ENCODE assay signal across 19 cellular contexts in the genomic region with DNA sequence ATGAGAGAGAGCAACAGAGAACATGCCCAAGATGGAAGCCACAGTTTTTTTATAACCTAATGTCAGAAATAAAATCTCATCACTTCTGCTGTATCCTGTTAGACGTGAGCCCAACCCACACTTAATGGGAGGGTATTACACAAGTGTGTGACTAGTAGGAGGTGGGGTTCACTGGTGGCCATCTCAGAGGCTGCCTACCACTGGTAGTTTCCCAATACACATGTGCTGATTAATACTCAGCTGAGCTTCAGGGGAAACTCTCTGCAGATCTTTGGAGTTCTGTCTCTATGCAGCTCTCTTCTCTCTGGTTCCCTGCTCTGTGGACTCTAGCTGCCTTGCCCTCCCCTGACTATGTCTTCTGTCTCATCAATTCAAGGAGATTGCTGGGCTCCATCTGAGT. TPM values are rescaled to one million over a fixed set of nuclear protein-coding genes. Genes with fewer than 3 reads are reported as not detected.
DNase-seq lines count a peak whose midpoint lies in the region; ATAC-seq lines count a peak whose summit lies in the region.
"Had no signal": no experiment of that assay in that cellular context is flagged by ENCODE, and none has a peak within 500 bp of the region (broad histone marks: within the 10 kb centered on the region; RNA-seq: fewer than 3 reads in every experiment).

No MANE protein-coding gene starts in this region.

- peaks cover 0 to 3% of the 10 kb centered on the region in 2 experiments for H3K27me3 ChIP-seq in mesenchymal stem cell (ENCODE audit: control insufficient read depth in 1 of 2, insufficient read depth in 1 of 2, low read length in 2 of 2)

- no peak overlapping the region for H3K27ac ChIP-seq in mesenchymal stem cell (ENCODE audit: low read length, poor library complexity, severe bottlenecking)

- H3K9me3 ChIP-seq in mesenchymal stem cell (ENCODE audit: control insufficient read depth, low read length) = peaks cover 25% of the 10 kb centered on the region

- no peaks in the 10 kb centered on the region for H3K36me3 ChIP-seq in mesenchymal stem cell (ENCODE audit: control insufficient read depth in 1 of 2, insufficient read depth in 2 of 2, low read depth in 1 of 2, low read length in 2 of 2)

- H3K4ac ChIP-seq in mesenchymal stem cell (ENCODE audit: low read depth in 1 of 2, low read length in 2 of 2) = no peak overlapping the region

- H4K8ac ChIP-seq in mesenchymal stem cell (ENCODE audit: low read length) = no peak overlapping the region

- no peak overlapping the region for H4K91ac ChIP-seq in mesenchymal stem cell (ENCODE audit: low read length)

- H2BK5ac ChIP-seq in mesenchymal stem cell (ENCODE audit: low read depth, low read length, poor library complexity, severe bottlenecking) = no peak overlapping the region

- no peak overlapping the region for H2BK12ac ChIP-seq in mesenchymal stem cell (ENCODE audit: low read length in 2 of 2)

- H3K9ac ChIP-seq in mesenchymal stem cell (ENCODE audit: low read length) = no peak overlapping the region

- H2BK120ac ChIP-seq in mesenchymal stem cell (ENCODE audit: low read depth, low read length) = no peak overlapping the region

- H3K4me3 ChIP-seq in mesenchymal stem cell (ENCODE audit: insufficient read depth in 1 of 2, low read depth in 1 of 2, low read length in 2 of 2) = no peak overlapping the region

- no peak overlapping the region for H2AK5ac ChIP-seq in mesenchymal stem cell (ENCODE audit: low read length, severe bottlenecking)

- ATAC-seq in GM21367 (IDR thresholded peaks at IDR 0.05; ENCODE audit: unreplicated experiment) (no peak), HG02885 (IDR thresholded peaks at IDR 0.05; ENCODE audit: poor library complexity, unreplicated experiment) (no peak), GM21786 (IDR thresholded peaks at IDR 0.05; ENCODE audit: unreplicated experiment) (no peak)

- H3K23ac ChIP-seq in mesenchymal stem cell (ENCODE audit: low read length in 2 of 2) = no peak overlapping the region

- H2BK15ac ChIP-seq in mesenchymal stem cell (ENCODE audit: low read depth, poor library complexity, severe bottlenecking) = no peak overlapping the region

- no peaks in the 10 kb centered on the region for H3K4me1 ChIP-seq in mesenchymal stem cell (ENCODE audit: control insufficient read depth, insufficient read depth, low read depth, low read length)

- no peak overlapping the region for H3K4me2 ChIP-seq in mesenchymal stem cell (ENCODE audit: low read length, poor library complexity, severe bottlenecking)

- peak; percentile 32 for DNase-seq in ELR (ENCODE audit: low read depth)
- peak; percentile 59 for DNase-seq in MV-4-11 (lab: John Stamatoyannopoulos, UW)
- DNase-seq in amniotic epithelial cell (ENCODE audit: low read depth) = peak; percentile 50
- DNase-seq in mesenchymal stem cell = peak; percentile 13
- DNase-seq in NCI-H526 treated with DMSO at 0.1 percent for 48 hours (lab: John Stamatoyannopoulos, UW) = no peak
- DNase-seq: Calu3; CD4-positive, alpha-beta T cell; DMS79 treated with DMSO at 0.1 percent for 48 hours; GDM1; H9; NCI-H1105; NCI-H1694 treated with DMSO at 0.1 percent for 48 hours; NCI-H446 treated with DMSO at 0.1 percent for 48 hours; NCI-H774; OCI-M1; RPMI8226 had no signal

- H3K18ac ChIP-seq in mesenchymal stem cell (ENCODE audit: low read depth in 1 of 2, low read length in 2 of 2) = no peak overlapping the region

- no peak overlapping the region for H3K14ac ChIP-seq in mesenchymal stem cell (ENCODE audit: low read length in 2 of 2)

- no peaks in the 10 kb centered on the region for H3K79me1 ChIP-seq in mesenchymal stem cell (replicated peaks; ENCODE audit: low read length, poor library complexity, severe bottlenecking)

- no peak overlapping the region for H2AFZ ChIP-seq in mesenchymal stem cell (ENCODE audit: low read depth, low read length)

- no CpG with 5 or more reads among the region's 1 CpG for WGBS in mesenchymal stem cell

RNA-seq across cellular contexts. Expression of gene CNBD2, which starts 35.7 kb away (rescaled TPM):
- 2.4 TPM for polyA plus RNA-seq in mesenchymal stem cell (2013, experiment 1 of 2)
- 2.5 TPM for polyA plus RNA-seq in mesenchymal stem cell (2013, experiment 2 of 2)

RNA-seq across cellular contexts. Expression of gene SCAND1, which starts 49.7 kb away (rescaled TPM):
- polyA plus RNA-seq in mesenchymal stem cell (2013, experiment 1 of 2) = 69.8 TPM
- 73.4 TPM for polyA plus RNA-seq in mesenchymal stem cell (2013, experiment 2 of 2)
